ENCODE assay signal across 5 cellular contexts in the genomic region with DNA sequence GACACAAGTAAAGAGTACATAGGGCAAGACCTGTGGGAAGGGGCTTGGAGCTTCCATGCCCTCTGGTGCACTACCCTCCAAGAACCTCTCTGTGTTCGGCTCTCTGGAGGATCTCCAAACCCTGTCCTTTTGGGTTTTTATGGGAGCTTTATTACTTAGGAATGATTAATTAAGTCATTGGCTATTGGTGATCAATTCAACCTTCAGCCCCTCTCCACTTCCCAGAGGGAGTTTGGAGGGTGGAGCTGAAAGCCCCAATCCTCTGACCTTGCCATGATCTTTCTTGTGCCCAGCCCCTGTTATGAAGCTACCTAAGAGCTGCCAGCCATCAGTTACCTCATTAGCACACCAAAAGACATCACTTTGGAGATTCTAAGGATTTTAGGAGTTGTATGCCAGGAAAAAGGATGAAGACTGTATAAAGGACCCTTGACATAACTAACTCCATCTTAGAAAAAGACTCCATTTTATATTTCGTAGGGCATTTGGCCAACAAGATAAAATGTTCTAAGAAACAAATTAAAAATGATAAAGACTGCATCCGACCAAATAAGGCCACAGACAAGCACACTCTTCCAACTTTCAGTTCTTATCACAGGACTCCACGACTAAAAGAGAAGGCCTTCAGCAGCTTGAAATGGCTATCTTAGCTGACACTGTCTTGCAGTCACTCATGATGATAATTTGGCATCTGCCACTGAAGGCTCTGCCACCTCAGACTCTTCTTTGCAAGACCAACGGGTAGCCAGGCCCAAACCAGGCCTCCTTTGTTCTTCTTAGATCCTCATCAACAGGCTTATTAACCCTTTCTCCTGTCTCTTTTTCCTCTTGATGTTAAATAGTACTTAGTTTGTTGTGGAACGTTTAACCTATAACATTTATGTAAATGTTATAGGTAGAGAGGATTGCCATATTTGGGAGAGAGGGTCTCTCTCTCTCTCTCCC. TPM values are rescaled to one million over a fixed set of nuclear protein-coding genes. Genes with fewer than 3 reads are reported as not detected.
"Had no signal": no experiment of that assay in that cellular context is flagged by ENCODE, and none has a peak within 500 bp of the region (broad histone marks: within the 10 kb centered on the region; RNA-seq: fewer than 3 reads in every experiment).

No MANE protein-coding gene starts in this region.

RNA-seq across cellular contexts. Expression of gene FCGR3A, which starts 8.2 kb away (rescaled TPM):
- total RNA-seq: GM23338, H1, H9, HepG2, HT-29 had no signal
- polyA plus RNA-seq: GM23338, H1, HepG2 had no signal

RNA-seq across cellular contexts. Expression of gene HSPA6, which starts 33.4 kb away (rescaled TPM):
- total RNA-seq: GM23338, H9, HepG2 had no signal
- polyA plus RNA-seq: GM23338 had no signal

RNA-seq across cellular contexts. Expression of gene FCGR2A, which starts 52.5 kb away (rescaled TPM):
- total RNA-seq: GM23338, HepG2, HT-29 had no signal
